Comparison of ENCODE assay signal across 10 cellular contexts in the genomic region with DNA sequence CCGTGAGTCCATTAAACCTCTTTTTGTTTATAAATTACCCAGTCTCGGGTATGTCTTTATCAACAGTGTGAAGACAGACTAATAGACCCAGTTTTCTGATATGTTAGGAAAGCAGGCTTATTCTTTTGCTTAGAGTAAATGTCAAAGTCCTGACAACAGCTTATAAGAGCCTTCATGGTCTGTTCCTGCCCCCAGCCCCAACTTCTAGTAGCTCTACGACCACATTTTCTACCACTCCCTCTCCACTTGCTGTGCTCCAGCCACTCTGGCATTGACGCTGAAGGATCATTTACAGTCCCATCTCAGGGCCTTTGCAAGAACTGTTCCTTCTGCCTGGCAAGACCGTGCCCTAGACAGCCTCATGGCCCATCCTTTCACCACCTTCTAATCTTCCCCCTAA.
"Had no signal": no experiment of that assay in that cellular context is flagged by ENCODE, and none has a peak within 500 bp of the region (broad histone marks: within the 10 kb centered on the region; RNA-seq: fewer than 3 reads in every experiment).

No MANE protein-coding gene starts in this region.

- H3K27ac ChIP-seq: HL-60, KMS-11 had no signal

- ATAC-seq: GM23338, HCT116, HepG2 had no signal

- FAIRE-seq: HepG2 had no signal

- H3K9me3 Mint-ChIP-seq: GM23338 had no signal

- DNase-seq: H7, HFFc6, KBM-7 had no signal

- H3K4me3 ChIP-seq: GM23338, HAP-1 had no signal

- H3K36me3 Mint-ChIP-seq: IgD-negative memory B cell had no signal

- H3K36me3 ChIP-seq: HAP-1 had no signal

- H3K9me3 ChIP-seq: HAP-1 had no signal

- H3K9ac ChIP-seq: KMS-11 had no signal

- H3K4me1 ChIP-seq: HAP-1 had no signal

- H3K4me2 ChIP-seq: GM23338, KMS-11 had no signal

- H3K4me1 Mint-ChIP-seq: IgD-negative memory B cell had no signal

- H3K4me3 Mint-ChIP-seq: GM23338, HFFc6, IgD-negative memory B cell had no signal

- H3K27ac Mint-ChIP-seq: GM23338, HFFc6 had no signal
